In genomic region chr15:63677778-63678177, GRCh38 we compare ENCODE assay signal across 12 cellular contexts.
A peak's percentile ranks its signal among the peaks of the same experiment; 100 is the strongest.
DNase-seq lines count a peak whose midpoint lies in the region; ATAC-seq and TF ChIP-seq lines count a peak whose summit lies in the region.
"Had no signal": no experiment of that assay in that cellular context is flagged by ENCODE, and none has a peak within 500 bp of the region (broad histone marks: within the 10 kb centered on the region; RNA-seq: fewer than 3 reads in every experiment).

No MANE protein-coding gene starts in this region.

- no peaks in the 10 kb centered on the region for H3K4me1 ChIP-seq in RWPE2 (ENCODE audit: insufficient read depth, poor library complexity, severe bottlenecking)
- H3K4me1 ChIP-seq: SJCRH30 had no signal

- H3K4me3 ChIP-seq in RWPE2 (ENCODE audit: severe bottlenecking) (no peak overlapping the region), H7 (ENCODE audit: insufficient read depth, low read depth, low read length) (no peak overlapping the region)
- H3K4me3 ChIP-seq: SJCRH30, skin epidermis had no signal

- H3K27me3 ChIP-seq in RWPE2 (ENCODE audit: insufficient read depth, poor library complexity, severe bottlenecking) (no peaks in the 10 kb centered on the region), H7 (ENCODE audit: control insufficient read depth, insufficient read depth, low read length) (no peaks in the 10 kb centered on the region)
- H3K27me3 ChIP-seq: SJCRH30 had no signal

- no peak overlapping the region for H3K27ac ChIP-seq in RWPE2 (ENCODE audit: poor library complexity, severe bottlenecking)
- H3K27ac ChIP-seq: SJCRH30, skin epidermis had no signal

- DNase-seq in NCI-H748 (lab: John Stamatoyannopoulos, UW; ENCODE audit: unreplicated experiment) (peak; percentile 4), NCI-H748 treated with DMSO at 0.1 percent for 48 hours (lab: John Stamatoyannopoulos, UW) (no peak), RWPE2 (ENCODE audit: low spot score) (peak; percentile 75), left ventricle myocardium superior (peak; percentile 71), sciatic nerve (ENCODE audit: low spot score) (peak; percentile 70), H7 (no peak), HCEC 1CT (no peak)
- no peak for DNase-seq in activated CD8-positive, alpha-beta memory T cell treated with anti-CD3 and anti-CD28 coated beads, Interleukin-2, amount 50 U/mL, for 48 hours
- DNase-seq: activated naive CD4-positive, alpha-beta T cell treated with anti-CD3 and anti-CD28 coated beads for 36 hours; NCI-H82; SJCRH30 had no signal

- TF ChIP-seq CTCF in RWPE2 (IDR thresholded peaks at IDR 0.05; ENCODE audit: poor library complexity, severe bottlenecking) = no peak

- ATAC-seq in RWPE2 (ENCODE audit: low read depth) (peak; percentile 61), left ventricle myocardium superior (peak; percentile 73), sciatic nerve (peak; percentile 63)

- intact Hi-C loops in left ventricle myocardium superior (cut with micrococcal nuclease) (no loop called here), sciatic nerve (cut with DNase I) (no loop called here)

- peaks cover 53% of the 10 kb centered on the region for H3K36me3 ChIP-seq in RWPE2 (ENCODE audit: low read depth)
- H3K36me3 ChIP-seq in H7 (replicated peaks; ENCODE audit: control insufficient read depth, insufficient read depth, low read length) = peaks cover 6% of the 10 kb centered on the region

- H3K9me3 ChIP-seq in RWPE2 (ENCODE audit: severe bottlenecking) = no peaks in the 10 kb centered on the region
- H3K9me3 ChIP-seq: SJCRH30 had no signal

Comparison
In these comparisons a context has a peak if more than half of its experiments do, and no peak if none do; other contexts are left out.
1. DNase-seq: peak in NCI-H748 (single experiment), RWPE2 (single experiment), left ventricle myocardium superior (single experiment) and sciatic nerve (single experiment); none in NCI-H748 treated with DMSO at 0.1 percent for 48 hours (single experiment), H7 (single experiment), HCEC 1CT (single experiment) and activated CD8-positive, alpha-beta memory T cell treated with anti-CD3 and anti-CD28 coated beads, Interleukin-2, amount 50 U/mL, for 48 hours (single experiment).
2. Peak in every context shown above with its lines, with median percentiles within 50 percentile points of each other: ATAC-seq.